8 cellular contexts compared by ENCODE assay signal in genomic region chr2:70029814-70030409, GRCh38. TPM values are rescaled to one million over a fixed set of nuclear protein-coding genes. Genes with fewer than 3 reads are reported as not detected.
A peak's percentile ranks its signal among the peaks of the same experiment; 100 is the strongest.
DNase-seq lines count a peak whose midpoint lies in the region; ATAC-seq and TF ChIP-seq lines count a peak whose summit lies in the region.

No MANE protein-coding gene starts in this region.

- intact Hi-C loops in left ventricle myocardium superior (cut with micrococcal nuclease) (no loop called here), psoas muscle (cut with DNase I) (no loop called here)

- H3K4me1 ChIP-seq in psoas muscle: peaks cover 16% of the 10 kb centered on the region

- H3K9me3 ChIP-seq in WERI-Rb-1 (ENCODE audit: severe bottlenecking) (no peaks in the 10 kb centered on the region), psoas muscle (no peaks in the 10 kb centered on the region)

- WGBS in psoas muscle, 3 donors: 12 to 38% (median 13%) methylated on average over 3 of the region's 3 CpGs

- H3K9me3 Mint-ChIP-seq in activated naive CD4-positive, alpha-beta T cell treated with anti-CD3 and anti-CD28 coated beads, Interleukin-2, amount 10 ng/mL, durations not matched to agents 7 days and 5 days: no peaks in the 10 kb centered on the region

- DNase-seq in GM03348 (ENCODE audit: low spot score): peak; percentile 87
- peak; percentile 53 for DNase-seq in WERI-Rb-1
- peak; percentile 65 for DNase-seq in left ventricle myocardium superior
- DNase-seq in psoas muscle: peak; percentile 53 to 75
- DNase-seq in activated T-cell treated with anti-CD3 and anti-CD28 coated beads for 4 hours: no peak
- DNase-seq in activated naive CD4-positive, alpha-beta T cell treated with anti-CD3 and anti-CD28 coated beads, Interleukin-2, amount 10 ng/mL, durations not matched to agents 7 days and 5 days: no peak
- no peak for DNase-seq in NCI-H187 (lab: John Stamatoyannopoulos, UW)

- H3K27ac ChIP-seq in WERI-Rb-1 (peak overlapping the region; percentile 12), psoas muscle (peak overlapping the region; percentile 56)

- H3K27me3 Mint-ChIP-seq in activated naive CD4-positive, alpha-beta T cell treated with anti-CD3 and anti-CD28 coated beads, Interleukin-2, amount 10 ng/mL, durations not matched to agents 7 days and 5 days: no peaks in the 10 kb centered on the region

- no peak overlapping the region for H3K4me3 ChIP-seq in WERI-Rb-1 (ENCODE audit: low read depth, low read length)
- no peak overlapping the region for H3K4me3 ChIP-seq in psoas muscle

- H3K36me3 ChIP-seq in WERI-Rb-1 (peaks cover 21% of the 10 kb centered on the region), psoas muscle (ENCODE audit: insufficient read depth in 1 of 2, low read depth in 1 of 2) (peaks cover 0 to 9% of the 10 kb centered on the region in 2 donors)

- CTCF ChIA-PET in activated naive CD4-positive, alpha-beta T cell treated with anti-CD3 and anti-CD28 coated beads, Interleukin-2, amount 10 ng/mL, durations not matched to agents 7 days and 5 days (lab: Charles Lee): interaction anchor here (0.8 kb wide), 1 partner anchor 41 kb away, joined by 3 read pairs; no protein-coding TSS in a partner anchor

- no peak for TF ChIP-seq CTCF in WERI-Rb-1 (IDR thresholded peaks at IDR 0.05; ENCODE audit: low read depth, low read length)
- no peak for TF ChIP-seq CTCF in psoas muscle (IDR thresholded peaks at IDR 0.05)

- no peak overlapping the region for H3K4me3 Mint-ChIP-seq in activated naive CD4-positive, alpha-beta T cell treated with anti-CD3 and anti-CD28 coated beads, Interleukin-2, amount 10 ng/mL, durations not matched to agents 7 days and 5 days

- H3K27me3 ChIP-seq in WERI-Rb-1 (ENCODE audit: insufficient read depth, low read depth, severe bottlenecking) (no peaks in the 10 kb centered on the region), psoas muscle (ENCODE audit: insufficient read depth in 3 of 3, low read length in 2 of 3) (no peaks in the 10 kb centered on the region)

- peaks cover 10% of the 10 kb centered on the region for H3K4me1 Mint-ChIP-seq in activated naive CD4-positive, alpha-beta T cell treated with anti-CD3 and anti-CD28 coated beads, Interleukin-2, amount 10 ng/mL, durations not matched to agents 7 days and 5 days

- H3K27ac Mint-ChIP-seq in activated naive CD4-positive, alpha-beta T cell treated with anti-CD3 and anti-CD28 coated beads, Interleukin-2, amount 10 ng/mL, durations not matched to agents 7 days and 5 days: no peak overlapping the region

- ATAC-seq in left ventricle myocardium superior: peak; percentile 94
- ATAC-seq in psoas muscle: peak; percentile 67 to 77 (median 73)
- ATAC-seq in GM19035 (IDR thresholded peaks at IDR 0.05; ENCODE audit: unreplicated experiment): no peak

- peaks cover 25% of the 10 kb centered on the region for H3K36me3 Mint-ChIP-seq in activated naive CD4-positive, alpha-beta T cell treated with anti-CD3 and anti-CD28 coated beads, Interleukin-2, amount 10 ng/mL, durations not matched to agents 7 days and 5 days

RNA-seq across cellular contexts. Expression of gene PCBP1, which starts 57.4 kb away (rescaled TPM):
- total RNA-seq in left ventricle myocardium superior (211 TPM), psoas muscle (100 to 1,000 TPM; 423 to 683 (median 522) TPM)
- polyA plus RNA-seq in psoas muscle: 100 to 1,000 TPM; 522 to 746 (median 549) TPM

Comparison
In these comparisons a context has a peak if more than half of its experiments do, and no peak if none do; other contexts are left out.
1. DNase-seq: peak in GM03348 (single experiment), WERI-Rb-1 (single experiment), left ventricle myocardium superior (single experiment) and psoas muscle (2 of 2); none in activated T-cell treated with anti-CD3 and anti-CD28 coated beads for 4 hours (single experiment), activated naive CD4-positive, alpha-beta T cell treated with anti-CD3 and anti-CD28 coated beads, Interleukin-2, amount 10 ng/mL, durations not matched to agents 7 days and 5 days (single experiment) and NCI-H187 (0 of 2).